20 cellular contexts compared by ENCODE assay signal in genomic region chr22:33561149-33561807, GRCh38.
"Had no signal": no experiment of that assay in that cellular context is flagged by ENCODE, and none has a peak within 500 bp of the region (broad histone marks: within the 10 kb centered on the region; RNA-seq: fewer than 3 reads in every experiment).

No MANE protein-coding gene starts in this region.

- H3K4me1 ChIP-seq: gastrocnemius medialis, tibial artery, vagina had no signal

- H3K4me3 Mint-ChIP-seq: natural killer cell; neural crest cell; stimulated activated effector memory CD8-positive, alpha-beta T cell treated with anti-CD3 and anti-CD28 coated beads, Interleukin-12 subunit alpha, Interleukin-12 subunit beta, amount 100 ng/mL, for 72 hours had no signal

- FAIRE-seq: endometrium had no signal

- H3K27ac ChIP-seq: coronary artery, gastrocnemius medialis, ovary, tibial artery, upper lobe of left lung, vagina had no signal

- H3K36me3 ChIP-seq: gastrocnemius medialis, ovary, upper lobe of left lung, vagina had no signal

- H3K27me3 ChIP-seq: gastrocnemius medialis, ovary, tibial artery, upper lobe of left lung, vagina had no signal

- H3K4me1 Mint-ChIP-seq: stimulated activated effector memory CD8-positive, alpha-beta T cell treated with anti-CD3 and anti-CD28 coated beads, Interleukin-12 subunit alpha, Interleukin-12 subunit beta, amount 100 ng/mL, for 72 hours had no signal

- H3K27me3 Mint-ChIP-seq: progenitor cell of endocrine pancreas had no signal

- H3K27ac Mint-ChIP-seq: natural killer cell; stimulated activated effector memory CD8-positive, alpha-beta T cell treated with anti-CD3 and anti-CD28 coated beads, Interleukin-12 subunit alpha, Interleukin-12 subunit beta, amount 100 ng/mL, for 72 hours had no signal

- H3K9me3 Mint-ChIP-seq: natural killer cell had no signal

- H3K9me3 ChIP-seq: gastrocnemius medialis, ovary, tibial artery, upper lobe of left lung, vagina had no signal

- DNase-seq: effector CD8-positive, alpha-beta T cell; gastrocnemius medialis; islet precursor cell; left ventricle myocardium superior; natural killer cell; nucleus accumbens; ovary; right cardiac atrium; stimulated activated CD4-positive, alpha-beta T cell treated with anti-CD3 and anti-CD28 coated beads, Interleukin-4, amount 100 ng/mL, for 1 hour; stimulated activated CD8-positive, alpha-beta memory T cell treated with anti-CD3 and anti-CD28 coated beads, Interleukin-4, amount 100 ng/mL, for 48 hours; stimulated activated naive CD8-positive, alpha-beta T cell treated with anti-CD3 and anti-CD28 coated beads, Interleukin-15, Interleukin-2, amounts not matched to agents 100 U/mL and 50 U/mL, for 24 hours; tibial artery; upper lobe of left lung had no signal

- H3K4me3 ChIP-seq: coronary artery, gastrocnemius medialis, ovary, tibial artery, upper lobe of left lung, vagina had no signal

- ATAC-seq: esophagus mucosa; gastrocnemius medialis; left ventricle myocardium superior; natural killer cell; right cardiac atrium; stimulated activated effector memory CD8-positive, alpha-beta T cell treated with anti-CD3 and anti-CD28 coated beads, Interleukin-12 subunit alpha, Interleukin-12 subunit beta, amount 100 ng/mL, for 72 hours; stimulated activated naive CD8-positive, alpha-beta T cell treated with anti-CD3 and anti-CD28 coated beads, Interleukin-15, Interleukin-2, amounts not matched to agents 100 U/mL and 50 U/mL, for 24 hours had no signal
